Comparison of ENCODE assay signal across 8 cellular contexts in the genomic region with DNA sequence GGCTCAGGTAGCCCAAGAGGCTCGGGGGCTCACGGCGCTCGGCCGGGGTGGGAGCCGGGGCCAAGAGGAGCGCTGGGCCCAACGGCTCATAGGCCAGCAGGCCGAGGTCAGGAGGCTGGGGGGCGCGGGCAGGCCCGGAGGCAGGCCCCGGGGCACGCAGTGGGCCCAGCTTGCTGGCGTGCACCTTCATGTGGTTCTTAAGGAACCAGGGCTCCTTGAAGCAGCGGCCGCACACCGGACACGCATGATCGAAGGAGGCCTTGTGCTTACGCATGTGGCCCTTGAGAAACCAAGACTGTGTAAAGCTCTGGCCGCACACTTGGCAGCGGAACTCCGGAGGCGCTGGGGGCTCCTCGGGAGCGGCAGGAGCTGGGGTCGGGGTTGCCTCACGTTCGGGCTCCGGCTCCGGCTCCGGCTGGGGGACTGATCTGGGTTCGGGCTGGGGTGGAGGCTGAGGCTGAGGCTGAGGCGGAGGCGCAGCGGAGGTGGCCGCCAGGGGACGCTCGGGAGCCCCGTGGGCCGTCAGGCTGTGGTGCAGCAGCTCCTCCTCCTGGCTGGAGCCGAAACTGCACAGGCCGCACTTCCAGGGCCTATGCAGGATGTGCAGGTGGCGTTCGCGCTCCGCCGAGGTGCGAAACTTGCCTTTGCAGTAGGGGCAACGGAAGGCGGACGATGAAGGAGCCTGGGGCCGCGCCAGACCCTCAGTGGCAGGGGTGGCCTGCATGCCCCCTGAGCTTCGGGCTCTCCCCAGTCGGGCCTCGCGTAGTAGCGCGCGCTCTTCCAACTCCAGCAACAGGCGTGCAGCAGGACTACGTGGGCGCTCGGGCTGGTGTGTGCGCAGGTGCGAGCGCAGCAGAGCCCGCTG. TPM values are rescaled to one million over a fixed set of nuclear protein-coding genes. Genes with fewer than 3 reads are reported as not detected.
DNase-seq lines count a peak whose midpoint lies in the region; TF ChIP-seq lines count a peak whose summit lies in the region.

No MANE protein-coding gene starts in this region.

- H3K4me1 Mint-ChIP-seq in activated CD4-positive, alpha-beta T cell treated with anti-CD3 and anti-CD28 coated beads, Interleukin-2, amount 10 ng/mL, durations not matched to agents 24 days and 14 days, result peaks cover 20% of the 10 kb centered on the region

- H3K9me3 Mint-ChIP-seq in activated CD4-positive, alpha-beta T cell treated with anti-CD3 and anti-CD28 coated beads, Interleukin-2, amount 10 ng/mL, durations not matched to agents 24 days and 14 days, result no peaks in the 10 kb centered on the region

- H3K4me3 ChIP-seq in HFF-Myc (replicated peaks; ENCODE audit: low read depth, low read length) (no peak overlapping the region), NB4 (ENCODE audit: low read depth, low read length) (no peak overlapping the region), coronary artery (no peak overlapping the region), lower leg skin (ENCODE audit: low read depth, poor library complexity, severe bottlenecking) (no peak overlapping the region)

- 58 to 77% methylated on average over 42 to 45 of the region's 70 CpGs for WGBS in lower leg skin, 2 donors

- peaks cover 2% of the 10 kb centered on the region for H3K36me3 Mint-ChIP-seq in activated CD4-positive, alpha-beta T cell treated with anti-CD3 and anti-CD28 coated beads, Interleukin-2, amount 10 ng/mL, durations not matched to agents 24 days and 14 days (ENCODE audit: low read depth)

- DNase-seq in NCI-H1436 (lab: John Stamatoyannopoulos, UW), result peak; percentile 43
- DNase-seq in NCI-H1436 treated with DMSO at 0.1 percent for 48 hours (lab: John Stamatoyannopoulos, UW), result no peak
- DNase-seq in HFF-Myc (ENCODE audit: extremely low read depth, low read depth), result no peak
- peak; percentile 77 for DNase-seq in NB4 (ENCODE audit: low read depth)
- peak; percentile 98 for DNase-seq in activated CD4-positive, alpha-beta T cell treated with anti-CD3 and anti-CD28 coated beads, Interleukin-2, amount 10 ng/mL, durations not matched to agents 24 days and 14 days
- no peak for DNase-seq in coronary artery (ENCODE audit: low spot score)
- peak; percentile 72 to 96 for DNase-seq in lower leg skin (ENCODE audit: low spot score in 2 of 2)
- peak; percentile 77 for DNase-seq in stimulated activated CD8-positive, alpha-beta memory T cell treated with anti-CD3 and anti-CD28 coated beads, Interleukin-12 subunit alpha, Interleukin-12 subunit beta, amount 100 ng/mL, for 4 hours (ENCODE audit: low read depth)

- H3K27ac Mint-ChIP-seq in activated CD4-positive, alpha-beta T cell treated with anti-CD3 and anti-CD28 coated beads, Interleukin-2, amount 10 ng/mL, durations not matched to agents 24 days and 14 days, result no peak overlapping the region

- TF ChIP-seq POLR2A in NB4 (IDR thresholded peaks at IDR 0.05; ENCODE audit: extremely low read depth, insufficient read length), result no peak
- TF ChIP-seq POLR2A in lower leg skin (IDR thresholded peaks at IDR 0.05), result no peak

- TF ChIP-seq CTCF in HFF-Myc (IDR thresholded peaks at IDR 0.05; ENCODE audit: low read depth, low read length, missing control alignments), result peak; percentile 100
- peak; percentile 99 for TF ChIP-seq CTCF in NB4 (IDR thresholded peaks at IDR 0.05; ENCODE audit: low read depth, low read length)
- peak; percentile 100 for TF ChIP-seq CTCF in coronary artery (IDR thresholded peaks at IDR 0.05)
- TF ChIP-seq CTCF in lower leg skin (IDR thresholded peaks at IDR 0.05), result peak in 2 of 3 donors; percentile 95 to 99

- H3K27ac ChIP-seq in coronary artery, result peak overlapping the region in 1 of 2 donors; percentile 18

- H3K4me3 Mint-ChIP-seq in activated CD4-positive, alpha-beta T cell treated with anti-CD3 and anti-CD28 coated beads, Interleukin-2, amount 10 ng/mL, durations not matched to agents 24 days and 14 days, result no peak overlapping the region

- peaks cover 9% of the 10 kb centered on the region for H3K27me3 Mint-ChIP-seq in activated CD4-positive, alpha-beta T cell treated with anti-CD3 and anti-CD28 coated beads, Interleukin-2, amount 10 ng/mL, durations not matched to agents 24 days and 14 days

- intact Hi-C loops in activated CD4-positive, alpha-beta T cell treated with anti-CD3 and anti-CD28 coated beads, Interleukin-2, amount 10 ng/mL, durations not matched to agents 24 days and 14 days (cut with micrococcal nuclease), result loop anchor here (1.0 kb wide), 3 partner anchors 12 to 78 kb away; no protein-coding TSS in a partner anchor
- intact Hi-C loops in lower leg skin (cut with DNase I; ENCODE audit: low total_unique reads), result loop anchor here (10.0 kb wide), 1 partner anchor 78 kb away; no protein-coding TSS in a partner anchor

RNA-seq across cellular contexts. Expression of gene ZNF219, which starts 6.1 kb away (rescaled TPM):
- total RNA-seq in activated CD4-positive, alpha-beta T cell treated with anti-CD3 and anti-CD28 coated beads, Interleukin-2, amount 10 ng/mL, durations not matched to agents 24 days and 14 days, result 6.5 and 8.3 TPM in 2 replicates
- 10 to 100 TPM; 56.9 to 89.9 (median 82.2) TPM for total RNA-seq in lower leg skin

RNA-seq across cellular contexts. Expression of gene TMEM253, which starts 8.5 kb away (rescaled TPM):
- total RNA-seq in activated CD4-positive, alpha-beta T cell treated with anti-CD3 and anti-CD28 coated beads, Interleukin-2, amount 10 ng/mL, durations not matched to agents 24 days and 14 days, result not detected in 2 replicates
- total RNA-seq in lower leg skin, result 1 to 10 TPM in 1 of 4 donors, under 1 TPM in 1, not detected in 2; 0.39 to 1.0 TPM

RNA-seq across cellular contexts. Expression of gene ARHGEF40, which starts 22.3 kb away (rescaled TPM):
- not detected in 2 replicates for total RNA-seq in activated CD4-positive, alpha-beta T cell treated with anti-CD3 and anti-CD28 coated beads, Interleukin-2, amount 10 ng/mL, durations not matched to agents 24 days and 14 days
- 10 to 100 TPM in 3 of 4 donors, 1 to 10 TPM in 1; 7.5 to 21.2 (median 14.4) TPM for total RNA-seq in lower leg skin

RNA-seq across cellular contexts. Expression of gene RNASE8, which starts 34.8 kb away (rescaled TPM):
- total RNA-seq in activated CD4-positive, alpha-beta T cell treated with anti-CD3 and anti-CD28 coated beads, Interleukin-2, amount 10 ng/mL, durations not matched to agents 24 days and 14 days, result not detected in 2 replicates
- not detected for total RNA-seq in lower leg skin

RNA-seq across cellular contexts. Expression of gene RNASE7, which starts 50.2 kb away (rescaled TPM):
- not detected in 2 replicates for total RNA-seq in activated CD4-positive, alpha-beta T cell treated with anti-CD3 and anti-CD28 coated beads, Interleukin-2, amount 10 ng/mL, durations not matched to agents 24 days and 14 days
- 10 to 100 TPM; 34.1 to 83.3 (median 47.8) TPM for total RNA-seq in lower leg skin

Comparison
In these comparisons a context has a peak if more than half of its experiments do, and no peak if none do; other contexts are left out.
1. DNase-seq: peak in NCI-H1436 (single experiment), NB4 (single experiment), activated CD4-positive, alpha-beta T cell treated with anti-CD3 and anti-CD28 coated beads, Interleukin-2, amount 10 ng/mL, durations not matched to agents 24 days and 14 days (single experiment), lower leg skin (2 of 2) and stimulated activated CD8-positive, alpha-beta memory T cell treated with anti-CD3 and anti-CD28 coated beads, Interleukin-12 subunit alpha, Interleukin-12 subunit beta, amount 100 ng/mL, for 4 hours (single experiment); none in NCI-H1436 treated with DMSO at 0.1 percent for 48 hours (single experiment), HFF-Myc (single experiment) and coronary artery (single experiment).
2. Peak in every context shown above with its lines, with median percentiles within 50 percentile points of each other: CTCF ChIP-seq.